ENCODE assay signal across 13 cellular contexts in the genomic region with DNA sequence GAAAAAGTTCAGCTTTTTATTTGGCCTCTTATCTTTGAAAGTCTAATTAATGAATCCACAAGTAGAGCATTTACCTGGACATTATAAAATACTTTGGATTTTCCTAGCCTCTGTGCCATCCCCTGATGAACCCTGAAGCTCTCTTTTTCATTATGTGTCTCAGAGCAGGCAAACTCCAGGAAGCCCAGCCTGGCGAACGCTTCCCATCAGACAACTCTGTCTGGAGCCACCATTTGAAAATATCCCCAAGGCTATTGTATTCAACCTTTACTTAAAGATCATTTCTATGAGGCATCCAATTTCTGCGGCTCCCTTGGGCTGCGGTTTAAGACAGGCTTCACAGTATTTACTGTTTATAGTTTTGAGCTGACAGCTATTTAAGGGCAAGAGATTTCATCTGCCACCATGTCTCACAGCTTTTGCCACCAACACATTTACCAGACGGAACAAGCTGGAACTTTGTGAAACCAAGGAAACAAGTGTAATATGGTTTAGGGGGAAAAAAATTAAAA.
DNase-seq lines count a peak whose midpoint lies in the region; ATAC-seq and TF ChIP-seq lines count a peak whose summit lies in the region.
"Had no signal": no experiment of that assay in that cellular context is flagged by ENCODE, and none has a peak within 500 bp of the region (broad histone marks: within the 10 kb centered on the region; RNA-seq: fewer than 3 reads in every experiment).

No MANE protein-coding gene starts in this region.

- H3K27ac ChIP-seq in endodermal cell (ENCODE audit: low read depth, low read length) (no peak overlapping the region), muscle layer of duodenum (ENCODE audit: low read length) (peak overlapping the region; percentile 88), tibial artery (peak overlapping the region in 1 of 2 donors; percentile 48)

- no peak overlapping the region for H3K9ac ChIP-seq in endodermal cell (ENCODE audit: extremely low read depth, low read length, poor library complexity, severe bottlenecking)

- intact Hi-C loops in tibial artery (cut with DNase I; ENCODE audit: low total_unique reads) = no loop called here

- no peaks in the 10 kb centered on the region for H3K36me3 Mint-ChIP-seq in T-helper 1 cell treated with Interleukin-12 subunit alpha and Interleukin-12 subunit beta and Interleukin-4 antibody, amounts not matched to agents 30 μg/mL and 1 μg/mL, for 36 hours (ENCODE audit: low read depth)
- no peaks in the 10 kb centered on the region for H3K36me3 Mint-ChIP-seq in endodermal cell (ENCODE audit: low read depth)
- H3K36me3 Mint-ChIP-seq: activated naive CD8-positive, alpha-beta T cell treated with anti-CD3 and anti-CD28 coated beads, Interleukin-2, amount 10 ng/mL, durations not matched to agents 7 days and 5 days had no signal

- H3K27ac Mint-ChIP-seq in T-helper 1 cell treated with Interleukin-12 subunit alpha and Interleukin-12 subunit beta and Interleukin-4 antibody, amounts not matched to agents 30 μg/mL and 1 μg/mL, for 36 hours = no peak overlapping the region
- H3K27ac Mint-ChIP-seq in endodermal cell = no peak overlapping the region
- H3K27ac Mint-ChIP-seq: activated naive CD8-positive, alpha-beta T cell treated with anti-CD3 and anti-CD28 coated beads, Interleukin-2, amount 10 ng/mL, durations not matched to agents 7 days and 5 days had no signal

- WGBS in endodermal cell (ENCODE audit: insufficient coverage in 1 of 2, insufficient read length in 1 of 2), 2 experiments = 91 to 96% methylated on average over 3 to 5 of the region's 5 CpGs

- H3K27me3 ChIP-seq in endodermal cell (ENCODE audit: control insufficient read depth, insufficient read depth, low read length, poor library complexity, severe bottlenecking) (peaks cover 24% of the 10 kb centered on the region), muscle layer of duodenum (ENCODE audit: low read depth, low read length) (no peaks in the 10 kb centered on the region), tibial artery (no peaks in the 10 kb centered on the region)

- DNase-seq in T-helper 1 cell = no peak
- DNase-seq in endodermal cell = no peak
- no peak for DNase-seq in tibial artery
- no peak for DNase-seq in NOMO-1 treated with dmso at 0.1 percent for 144 hours (lab: John Stamatoyannopoulos, UW; ENCODE audit: unreplicated experiment)
- no peak for DNase-seq in HT-29 (ENCODE audit: low spot score)
- DNase-seq: 8988T; activated naive CD8-positive, alpha-beta T cell treated with anti-CD3 and anti-CD28 coated beads, Interleukin-2, amount 10 ng/mL, durations not matched to agents 7 days and 5 days; Karpas-422; NCI-H2227 treated with DMSO at 0.1 percent for 48 hours; stimulated activated CD4-positive, alpha-beta T cell treated with anti-CD3 and anti-CD28 coated beads, Interleukin-12 subunit alpha, Interleukin-12 subunit beta, amount 100 ng/mL, for 4 hours had no signal

- TF ChIP-seq CTCF in endodermal cell (conservative IDR thresholded peaks at IDR 0.05) = no peak
- TF ChIP-seq CTCF in tibial artery (IDR thresholded peaks at IDR 0.05) = no peak

- no peaks in the 10 kb centered on the region for H3K9me3 ChIP-seq in endodermal cell (ENCODE audit: control insufficient read depth, low read length)
- H3K9me3 ChIP-seq in muscle layer of duodenum (ENCODE audit: control insufficient read depth in 1 of 2, low read length in 2 of 2) = no peaks in the 10 kb centered on the region
- no peaks in the 10 kb centered on the region for H3K9me3 ChIP-seq in tibial artery

- H3K27me3 Mint-ChIP-seq in T-helper 1 cell treated with Interleukin-12 subunit alpha and Interleukin-12 subunit beta and Interleukin-4 antibody, amounts not matched to agents 30 μg/mL and 1 μg/mL, for 36 hours (ENCODE audit: low read depth) = peaks cover 18% of the 10 kb centered on the region
- peaks cover 26% of the 10 kb centered on the region for H3K27me3 Mint-ChIP-seq in endodermal cell (ENCODE audit: insufficient read depth)

- H3K4me1 ChIP-seq in endodermal cell (ENCODE audit: control insufficient read depth, insufficient read depth, low read length) (no peaks in the 10 kb centered on the region), muscle layer of duodenum (ENCODE audit: control insufficient read depth in 1 of 2, insufficient read depth in 2 of 2, low read length in 2 of 2) (peaks cover 5 to 6% of the 10 kb centered on the region in 2 donors), tibial artery (peaks cover 0 to 18% (median 9%) of the 10 kb centered on the region in 4 donors)

- H3K4me3 ChIP-seq in endodermal cell (ENCODE audit: low read length) = no peak overlapping the region
- peak overlapping the region; percentile 24 to 55 for H3K4me3 ChIP-seq in muscle layer of duodenum (ENCODE audit: low read depth in 1 of 2, low read length in 2 of 2)
- peak overlapping the region; percentile 47 to 61 for H3K4me3 ChIP-seq in tibial artery

- H3K36me3 ChIP-seq in endodermal cell (ENCODE audit: control insufficient read depth, insufficient read depth, low read length) (no peaks in the 10 kb centered on the region), muscle layer of duodenum (ENCODE audit: control insufficient read depth in 1 of 2, insufficient read depth in 2 of 2, low read length in 2 of 2) (no peaks in the 10 kb centered on the region), tibial artery (no peaks in the 10 kb centered on the region)

- ATAC-seq in GM21717 (IDR thresholded peaks at IDR 0.05; ENCODE audit: unreplicated experiment) = no peak

- peaks cover 6% of the 10 kb centered on the region for H3K9me3 Mint-ChIP-seq in T-helper 1 cell treated with Interleukin-12 subunit alpha and Interleukin-12 subunit beta and Interleukin-4 antibody, amounts not matched to agents 30 μg/mL and 1 μg/mL, for 36 hours
- no peaks in the 10 kb centered on the region for H3K9me3 Mint-ChIP-seq in endodermal cell
- H3K9me3 Mint-ChIP-seq: activated naive CD8-positive, alpha-beta T cell treated with anti-CD3 and anti-CD28 coated beads, Interleukin-2, amount 10 ng/mL, durations not matched to agents 7 days and 5 days had no signal

- peaks cover 11% of the 10 kb centered on the region for H3K4me1 Mint-ChIP-seq in T-helper 1 cell treated with Interleukin-12 subunit alpha and Interleukin-12 subunit beta and Interleukin-4 antibody, amounts not matched to agents 30 μg/mL and 1 μg/mL, for 36 hours (ENCODE audit: low read depth)
- peaks cover 5% of the 10 kb centered on the region for H3K4me1 Mint-ChIP-seq in endodermal cell

- peak overlapping the region; percentile 56 for H3K4me3 Mint-ChIP-seq in T-helper 1 cell treated with Interleukin-12 subunit alpha and Interleukin-12 subunit beta and Interleukin-4 antibody, amounts not matched to agents 30 μg/mL and 1 μg/mL, for 36 hours
- peak overlapping the region; percentile 63 for H3K4me3 Mint-ChIP-seq in endodermal cell
- H3K4me3 Mint-ChIP-seq: activated naive CD8-positive, alpha-beta T cell treated with anti-CD3 and anti-CD28 coated beads, Interleukin-2, amount 10 ng/mL, durations not matched to agents 7 days and 5 days had no signal
